In genomic region chr18:48878471-48878870, GRCh38 we compare ENCODE assay signal across 2 cellular contexts.
TF ChIP-seq lines count a peak whose summit lies in the region.

No MANE protein-coding gene starts in this region.

TF ChIP-seq in H1, 55 proteins besides CTCF, POLR2A, EP300 and RAD21:
- TF ChIP-seq KDM4A (IDR thresholded peaks at IDR 0.05; ENCODE audit: low read depth, low read length, severe bottlenecking) (no peak), ASH2L (IDR thresholded peaks at IDR 0.05; ENCODE audit: low read length) (peak; percentile 49), TAF7 (optimal IDR thresholded peaks at IDR 0.05; ENCODE audit: borderline replicate concordance, low read depth, low read length) (no peak), POU5F1 (IDR thresholded peaks at IDR 0.05; ENCODE audit: low read depth, low read length) (no peak), SIRT6 (IDR thresholded peaks at IDR 0.05; ENCODE audit: low read length) (no peak)
TF ChIP-seq in H1: peak in this region for 1.

TF ChIP-seq in liver, 16 proteins besides CTCF, POLR2A, EP300 and RAD21 (continued from another document):
- no peak for TF ChIP-seq HNF4G (IDR thresholded peaks at IDR 0.05)
- TF ChIP-seq NR2F2 (IDR thresholded peaks at IDR 0.05), result peak; percentile 98
